In genomic region chr6:57317060-57317943, GRCh38 we compare ENCODE assay signal across 8 cellular contexts. TPM values are rescaled to one million over a fixed set of nuclear protein-coding genes. Genes with fewer than 3 reads are reported as not detected.
DNase-seq lines count a peak whose midpoint lies in the region; ATAC-seq, FAIRE-seq and TF ChIP-seq lines count a peak whose summit lies in the region.

A gene with protein sequence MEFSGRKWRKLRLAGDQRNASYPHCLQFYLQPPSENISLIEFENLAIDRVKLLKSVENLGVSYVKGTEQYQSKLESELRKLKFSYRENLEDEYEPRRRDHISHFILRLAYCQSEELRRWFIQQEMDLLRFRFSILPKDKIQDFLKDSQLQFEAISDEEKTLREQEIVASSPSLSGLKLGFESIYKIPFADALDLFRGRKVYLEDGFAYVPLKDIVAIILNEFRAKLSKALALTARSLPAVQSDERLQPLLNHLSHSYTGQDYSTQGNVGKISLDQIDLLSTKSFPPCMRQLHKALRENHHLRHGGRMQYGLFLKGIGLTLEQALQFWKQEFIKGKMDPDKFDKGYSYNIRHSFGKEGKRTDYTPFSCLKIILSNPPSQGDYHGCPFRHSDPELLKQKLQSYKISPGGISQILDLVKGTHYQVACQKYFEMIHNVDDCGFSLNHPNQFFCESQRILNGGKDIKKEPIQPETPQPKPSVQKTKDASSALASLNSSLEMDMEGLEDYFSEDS (plus strand): TSS chr6:57317630. CDS start chr6:57318446, 816 bp downstream.

- no peaks in the 10 kb centered on the region for H3K9me3 ChIP-seq in kidney (ENCODE audit: control insufficient read depth in 1 of 2, low read length in 2 of 2)

- FAIRE-seq in kidney (lab: Jason Lieb, UNC) = peak; percentile 70

- peaks cover 0 to 4% of the 10 kb centered on the region in 2 donors for H3K4me1 ChIP-seq in kidney (ENCODE audit: control insufficient read depth in 1 of 2, insufficient read depth in 1 of 2, low read depth in 1 of 2, low read length in 2 of 2)

- peak within 1 kb of the TSS; percentile 99 for H3K4me3 Mint-ChIP-seq in chondrocyte (ENCODE audit: unreplicated experiment)

- H3K27ac ChIP-seq in kidney (ENCODE audit: low read depth in 2 of 2, low read length in 2 of 2) = peak within 1 kb of the TSS in 1 of 2 donors; percentile 35

- peaks cover 11% of the 10 kb centered on the region for H3K36me3 Mint-ChIP-seq in chondrocyte (ENCODE audit: low read depth)

- peak within 1 kb of the TSS; percentile 88 to 95 for H3K4me3 ChIP-seq in kidney (ENCODE audit: low read length in 2 of 2)

- H3K27ac Mint-ChIP-seq in chondrocyte (ENCODE audit: unreplicated experiment) = peak within 1 kb of the TSS; percentile 97

- peak; percentile 95 for DNase-seq in AG20443 (ENCODE audit: low spot score)
- peak; percentile 68 for DNase-seq in NCI-H446 treated with DMSO at 0.1 percent for 48 hours (lab: John Stamatoyannopoulos, UW)
- peak; percentile 71 for DNase-seq in activated CD4-positive, alpha-beta T cell treated with anti-CD3 and anti-CD28 coated beads for 1 hour
- peak; percentile 96 for DNase-seq in chondrocyte (ENCODE audit: low spot score)
- peak; percentile 93 for DNase-seq in kidney
- peak; percentile 65 to 66 for DNase-seq in stimulated activated CD4-positive, alpha-beta T cell treated with anti-CD3 and anti-CD28 coated beads, Interleukin-15, amount 100 ng/mL, for 1 hour (ENCODE audit: low read depth in 1 of 2, low spot score in 1 of 2)

- H3K9me3 Mint-ChIP-seq in chondrocyte (ENCODE audit: low read depth) = no peaks in the 10 kb centered on the region

- H3K36me3 ChIP-seq in kidney (ENCODE audit: control insufficient read depth in 1 of 2, insufficient read depth in 2 of 2, low read length in 2 of 2) = no peaks in the 10 kb centered on the region

- intact Hi-C loops in kidney (cut with DNase I) = loop anchor here (10.0 kb wide), 1 partner anchor 413 kb away; no protein-coding TSS in a partner anchor

- H3K4me1 Mint-ChIP-seq in chondrocyte (ENCODE audit: low read depth) = peaks cover 58% of the 10 kb centered on the region

- H3K9ac ChIP-seq in kidney (ENCODE audit: low read length in 2 of 2) = peak within 1 kb of the TSS; percentile 74 to 81

- ATAC-seq in GM19043 (IDR thresholded peaks at IDR 0.05; ENCODE audit: low read depth, unreplicated experiment) (peak; percentile 64), HG03354 (IDR thresholded peaks at IDR 0.05; ENCODE audit: poor library complexity, severe bottlenecking, unreplicated experiment) (peak; percentile 87)

- no peaks in the 10 kb centered on the region for H3K27me3 Mint-ChIP-seq in chondrocyte (ENCODE audit: low read depth)

- no peak for TF ChIP-seq CTCF in chondrocyte (IDR thresholded peaks at IDR 0.05)
- no peak for TF ChIP-seq CTCF in kidney (IDR thresholded peaks at IDR 0.05; ENCODE audit: borderline replicate concordance, extremely low read depth, insufficient read depth)

RNA-seq across cellular contexts. Expression of the gene that starts here (rescaled TPM):
- 10.8 to 19.1 TPM (median 11.6 TPM) in 3 replicates for total RNA-seq in chondrocyte
- 9.7 TPM for total RNA-seq in kidney
- polyA plus RNA-seq in kidney (ENCODE audit: insufficient read depth, low read depth, low replicate concordance) = 3.0 TPM
